ENCODE assay signal across 8 cellular contexts in genomic region chr22:27919222-27919942, GRCh38. TPM values are rescaled to one million over a fixed set of nuclear protein-coding genes. Genes with fewer than 3 reads are reported as not detected.
DNase-seq lines count a peak whose midpoint lies in the region; ATAC-seq and TF ChIP-seq lines count a peak whose summit lies in the region.

PITPNB (minus strand) TSS chr22:27919256; CDS start chr22:27919191, 65 bp downstream.

- TF ChIP-seq CTCF in natural killer cell (IDR thresholded peaks at IDR 0.05) = no peak

- H3K27ac Mint-ChIP-seq in natural killer cell = peak within 1 kb of the TSS; percentile 96 to 99

- peak within 1 kb of the TSS; percentile 92 for H3K4me3 ChIP-seq in H7 (ENCODE audit: insufficient read depth, low read depth, low read length)

- H3K27me3 Mint-ChIP-seq in natural killer cell (ENCODE audit: low read depth in 2 of 2) = no peaks in the 10 kb centered on the region

- no peaks in the 10 kb centered on the region for H3K36me3 ChIP-seq in H7 (replicated peaks; ENCODE audit: control insufficient read depth, insufficient read depth, low read length)

- no peaks in the 10 kb centered on the region for H3K9me3 Mint-ChIP-seq in natural killer cell

- H3K4me1 Mint-ChIP-seq in natural killer cell = peaks cover 42 to 58% of the 10 kb centered on the region in 2 donors

- no peaks in the 10 kb centered on the region for H3K27me3 ChIP-seq in H7 (ENCODE audit: control insufficient read depth, insufficient read depth, low read length)

- peak; percentile 64 for TF ChIP-seq POLR2A in Raji (IDR thresholded peaks at IDR 0.05; ENCODE audit: insufficient read depth, low read depth, low read length)

- peak; percentile 90 to 97 (median 90) for ATAC-seq in natural killer cell

- no peaks in the 10 kb centered on the region for H3K36me3 Mint-ChIP-seq in natural killer cell

- intact Hi-C loops in natural killer cell (cut with micrococcal nuclease) = loop anchor here (10.0 kb wide), 1 partner anchor 1345 kb away; the partner anchor contains the start of genes EWSR1 and RHBDD3

- peak within 1 kb of the TSS; percentile 96 for H3K4me3 Mint-ChIP-seq in natural killer cell

- peak; percentile 99 for DNase-seq in ELF-1 (ENCODE audit: low read depth, low spot score)
- peak; percentile 100 for DNase-seq in H7
- DNase-seq in M059J (ENCODE audit: low read depth) = peak; percentile 94
- peak; percentile 98 for DNase-seq in activated T-helper 9 cell treated with anti-CD3 and anti-CD28 coated beads, Interleukin-2, amount 50 U/mL, for 16 hours (ENCODE audit: low read depth)
- DNase-seq in fibroblast of peridontal ligament (ENCODE audit: extremely low read depth) = peak; percentile 97
- peak; percentile 99 for DNase-seq in natural killer cell
- DNase-seq in stimulated activated naive CD4-positive, alpha-beta T cell (lab: John Stamatoyannopoulos, UW) = peak; percentile 97 to 99 (median 98)

RNA-seq across cellular contexts. Expression of gene PITPNB, which starts in this region (rescaled TPM):
- 13.9 and 17.2 TPM in 2 replicates for total RNA-seq in H7 (2014; rRNA removed; shearing (Covaris generic))
- 11.8 and 18.9 TPM in 2 replicates for total RNA-seq in M059J (2014; rRNA removed; shearing (Covaris generic))
- 10 to 100 TPM; 58.4 to 77.7 (median 65.1) TPM for total RNA-seq in natural killer cell

Comparison
In these comparisons a context has a peak if more than half of its experiments do, and no peak if none do; other contexts are left out.
1. Peak in every context shown above with its lines: DNase-seq, ATAC-seq and H3K4me3 ChIP-seq.